Comparison of ENCODE assay signal across 1 cellular context in genomic region chr4:142016031-142016430, GRCh38.
TF ChIP-seq lines count a peak whose summit lies in the region.

No MANE protein-coding gene starts in this region.

TF ChIP-seq in GM12878, 131 proteins besides CTCF, POLR2A, EP300 and RAD21 (continued from another document):
- no peak for TF ChIP-seq RUNX3 (IDR thresholded peaks at IDR 0.05; ENCODE audit: low read length)
- no peak for TF ChIP-seq PAX5 (IDR thresholded peaks at IDR 0.05; ENCODE audit: borderline replicate concordance, low read depth, low read length)
- no peak for TF ChIP-seq PBX3 (IDR thresholded peaks at IDR 0.05; ENCODE audit: insufficient replicate concordance, low read depth, low read length)
- no peak for TF ChIP-seq YBX1 (IDR thresholded peaks at IDR 0.05)
TF ChIP-seq in GM12878: peak in this region for 0.
